Comparison of ENCODE assay signal across 1 cellular context in genomic region chr6:100202417-100203194, GRCh38.
TF ChIP-seq lines count a peak whose summit lies in the region.

No MANE protein-coding gene starts in this region.

TF ChIP-seq in SK-N-SH, 30 proteins besides CTCF, POLR2A, EP300 and RAD21 (continued from another document):
- TF ChIP-seq TAF1 (IDR thresholded peaks at IDR 0.05; ENCODE audit: borderline replicate concordance, low read depth, low read length) (no peak), ELF1 (IDR thresholded peaks at IDR 0.05) (no peak), SIN3A (IDR thresholded peaks at IDR 0.05; ENCODE audit: borderline replicate concordance, low read depth, low read length) (no peak), USF1 (IDR thresholded peaks at IDR 0.05; ENCODE audit: borderline replicate concordance, low read depth) (no peak), POLR2AphosphoS5 (IDR thresholded peaks at IDR 0.05; ENCODE audit: low read depth, low read length) (peak; percentile 67; the same call in 1 of the 2 replicates), FOXJ3 (CRISPR knock-in tag; IDR thresholded peaks at IDR 0.05) (no peak), TCF12 (IDR thresholded peaks at IDR 0.05) (peak; percentile 90), USF2 (IDR thresholded peaks at IDR 0.05; ENCODE audit: borderline replicate concordance, low read depth, low read length) (no peak), FOSL2 (IDR thresholded peaks at IDR 0.05; ENCODE audit: borderline replicate concordance, low read depth) (peak; percentile 98), IRF3 (IDR thresholded peaks at IDR 0.05; ENCODE audit: low read depth, low read length) (no peak), ZBTB33 (IDR thresholded peaks at IDR 0.05; ENCODE audit: borderline replicate concordance, low read depth) (peak; percentile 65; the same call in 1 of the 2 replicates), MXI1 (IDR thresholded peaks at IDR 0.05; ENCODE audit: low read depth, low read length) (no peak), EZH2phosphoT487 (IDR thresholded peaks at IDR 0.05; ENCODE audit: borderline replicate concordance, low read depth) (no peak), GATA2 (CRISPR knock-in tag; IDR thresholded peaks at IDR 0.05) (no peak), CHD2 (IDR thresholded peaks at IDR 0.05; ENCODE audit: low read length, partially characterized antibody) (no peak), RFX5 (IDR thresholded peaks at IDR 0.05; ENCODE audit: low read length) (no peak), RCOR1 (IDR thresholded peaks at IDR 0.05; ENCODE audit: low read length) (no peak), PBX3 (IDR thresholded peaks at IDR 0.05) (peak; percentile 82), MAX (IDR thresholded peaks at IDR 0.05; ENCODE audit: low read depth) (no peak; the same call in 1 of the 2 replicates), YY1 (IDR thresholded peaks at IDR 0.05; ENCODE audit: low read depth) (no peak), SMC3 (IDR thresholded peaks at IDR 0.05; ENCODE audit: low read depth, low read length) (no peak), TEAD4 (IDR thresholded peaks at IDR 0.05; ENCODE audit: borderline replicate concordance, insufficient read depth) (peak; percentile 90; the same call in 1 of the 2 replicates), GABPA (IDR thresholded peaks at IDR 0.05; ENCODE audit: low read depth) (no peak), NFIC (IDR thresholded peaks at IDR 0.05; ENCODE audit: borderline replicate concordance) (peak; percentile 74; the same call in 1 of the 2 replicates), FOXM1 (IDR thresholded peaks at IDR 0.05; ENCODE audit: low read depth) (peak; percentile 55; the same call in 1 of the 2 replicates), NRF1 (IDR thresholded peaks at IDR 0.05; ENCODE audit: low read depth, low read length) (no peak), JUND (IDR thresholded peaks at IDR 0.05) (peak; percentile 96)
